Comparison of ENCODE assay signal across 8 cellular contexts in genomic region chr20:37315293-37316110, GRCh38. TPM values are rescaled to one million over a fixed set of nuclear protein-coding genes. Genes with fewer than 3 reads are reported as not detected.
DNase-seq lines count a peak whose midpoint lies in the region; ATAC-seq and TF ChIP-seq lines count a peak whose summit lies in the region.

No MANE protein-coding gene starts in this region.

- no peak for TF ChIP-seq CTCF in MCF 10A (IDR thresholded peaks at IDR 0.05; ENCODE audit: unreplicated experiment)
- TF ChIP-seq CTCF in mesothelial cell of epicardium (IDR thresholded peaks at IDR 0.05; ENCODE audit: unreplicated experiment) = no peak

- DNase-seq in MCF 10A (ENCODE audit: unreplicated experiment) (no peak), mesothelial cell of epicardium (ENCODE audit: low spot score in 2 of 2, unreplicated experiment in 2 of 2) (no peak), NCI-H526 (lab: John Stamatoyannopoulos, UW) (no peak), retina (no peak), HT-29 (ENCODE audit: low spot score) (no peak), SW 1271 (lab: John Stamatoyannopoulos, UW) (no peak)

- no peaks in the 10 kb centered on the region for H3K27me3 Mint-ChIP-seq in MCF 10A (ENCODE audit: insufficient read depth, unreplicated experiment)
- no peaks in the 10 kb centered on the region for H3K27me3 Mint-ChIP-seq in mesothelial cell of epicardium (ENCODE audit: low read depth)

- POLR2A ChIA-PET in MCF 10A (lab: Yijun Ruan, JAX) = interaction anchor here (0.6 to 0.8 kb wide), 2 partner anchors 14 to 30 kb away, joined by 3 read pairs; partner anchors contain the start of gene SRC

- ATAC-seq in GM19351 (IDR thresholded peaks at IDR 0.05; ENCODE audit: unreplicated experiment) (peak; percentile 43), HG03159 (IDR thresholded peaks at IDR 0.05; ENCODE audit: unreplicated experiment) (peak; percentile 55)

- H3K4me3 Mint-ChIP-seq in MCF 10A (ENCODE audit: unreplicated experiment) (no peak overlapping the region), mesothelial cell of epicardium (no peak overlapping the region)

- H3K4me1 Mint-ChIP-seq in MCF 10A (ENCODE audit: insufficient read depth, unreplicated experiment) (peaks cover 8% of the 10 kb centered on the region), mesothelial cell of epicardium (peaks cover 65% of the 10 kb centered on the region)

- intact Hi-C loops in MCF 10A (cut with micrococcal nuclease) = no loop called here

- H3K27ac Mint-ChIP-seq in MCF 10A (ENCODE audit: low read depth, unreplicated experiment) = peak overlapping the region; percentile 50
- H3K27ac Mint-ChIP-seq in mesothelial cell of epicardium = peak overlapping the region; percentile 85

- BruUV-seq in MCF 10A (replicated peaks; lab: Mats Ljungman, UMichigan) = no TSS peak

- peaks cover 23% of the 10 kb centered on the region for H3K36me3 Mint-ChIP-seq in MCF 10A (ENCODE audit: insufficient read depth, unreplicated experiment)
- peaks cover 7% of the 10 kb centered on the region for H3K36me3 Mint-ChIP-seq in mesothelial cell of epicardium

- H3K9me3 Mint-ChIP-seq in MCF 10A (ENCODE audit: unreplicated experiment) = no peaks in the 10 kb centered on the region
- no peaks in the 10 kb centered on the region for H3K9me3 Mint-ChIP-seq in mesothelial cell of epicardium

- CTCF ChIA-PET in MCF 10A (lab: Yijun Ruan, JAX) = no interaction called here

RNA-seq across cellular contexts. Expression of gene MANBAL, which starts 26.0 kb away (rescaled TPM):
- 46.0 and 56.5 TPM in 2 replicates for total RNA-seq in MCF 10A (2022)
- 40.3 to 44.2 TPM (median 43.0 TPM) in 3 replicates for total RNA-seq in mesothelial cell of epicardium
- 28.0 and 33.1 TPM in 2 replicates for total RNA-seq in HT-29 (2014; rRNA removed; shearing (Covaris generic))

RNA-seq across cellular contexts. Expression of gene SRC, which starts 30.4 kb away (rescaled TPM):
- 28.1 and 29.5 TPM in 2 replicates for total RNA-seq in MCF 10A (2022)
- 81.2 to 85.2 TPM (median 81.3 TPM) in 3 replicates for total RNA-seq in mesothelial cell of epicardium
- total RNA-seq in HT-29 (2014; rRNA removed; shearing (Covaris generic)) = 113 and 161 TPM in 2 replicates

RNA-seq across cellular contexts. Expression of gene GHRH, which starts 53.9 kb away (rescaled TPM):
- total RNA-seq in MCF 10A (2022) = not detected in 2 replicates
- total RNA-seq in mesothelial cell of epicardium = not detected in 3 replicates
- total RNA-seq in HT-29 (2014; rRNA removed; shearing (Covaris generic)) = not detected in 2 replicates
